Comparison of ENCODE assay signal across 18 cellular contexts in the genomic region with DNA sequence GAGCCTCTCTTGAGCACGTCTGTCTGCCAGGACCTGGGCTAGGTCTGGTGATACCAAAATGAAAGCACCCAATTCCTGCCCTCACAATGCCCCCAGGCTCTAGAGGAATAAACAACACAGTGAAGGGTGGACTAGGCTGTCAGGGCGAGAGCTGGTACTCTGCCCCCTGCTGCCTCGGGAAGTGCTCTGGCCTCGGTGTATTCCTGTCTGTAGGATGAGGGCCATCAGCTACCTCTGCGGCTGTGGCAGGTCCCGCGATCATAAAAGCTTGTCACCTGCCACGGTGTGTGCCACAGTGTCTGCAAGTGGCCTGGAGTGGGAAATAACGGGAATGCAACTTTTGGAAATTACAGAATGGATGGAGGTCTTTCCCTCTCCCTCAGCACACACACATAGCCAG.
"Had no signal": no experiment of that assay in that cellular context is flagged by ENCODE, and none has a peak within 500 bp of the region (broad histone marks: within the 10 kb centered on the region; RNA-seq: fewer than 3 reads in every experiment).

No MANE protein-coding gene starts in this region.

- H3K36me3 ChIP-seq: colonic mucosa, left ventricle myocardium inferior, pancreas had no signal

- H3K4me1 ChIP-seq: colonic mucosa, foreskin keratinocyte, pancreas had no signal

- H3K27ac ChIP-seq: colonic mucosa, foreskin keratinocyte, left ventricle myocardium inferior, pancreas, testis, VCaP had no signal

- H3K4me3 ChIP-seq: colonic mucosa, left ventricle myocardium inferior, pancreas, testis had no signal

- FAIRE-seq: astrocyte, endothelial cell of umbilical vein, pancreas had no signal

- ATAC-seq: activated CD8-positive, alpha-beta T cell treated with anti-CD3 and anti-CD28 coated beads, Interleukin-2, amount 10 ng/mL, durations not matched to agents 7 days and 5 days; foreskin keratinocyte; pancreas; stimulated activated naive CD8-positive, alpha-beta T cell treated with anti-CD3 and anti-CD28 coated beads, Interleukin-15, amount 100 ng/mL, for 72 hours had no signal

- H3K9me3 ChIP-seq: colonic mucosa, left ventricle myocardium inferior, pancreas, testis had no signal

- H3K27me3 ChIP-seq: colonic mucosa, pancreas, testis had no signal

- DNase-seq: activated CD4-positive, alpha-beta T cell treated with anti-CD3 and anti-CD28 coated beads for 4 hours; activated CD8-positive, alpha-beta T cell treated with anti-CD3 and anti-CD28 coated beads, Interleukin-2, amount 10 ng/mL, durations not matched to agents 7 days and 5 days; activated naive CD4-positive, alpha-beta T cell treated with anti-CD3 and anti-CD28 coated beads for 36 hours; caudate nucleus; colonic mucosa; foreskin keratinocyte; head of caudate nucleus; islet precursor cell; left ventricle myocardium inferior; mesenchymal stem cell; pancreas; stimulated activated CD4-positive, alpha-beta T cell treated with anti-CD3 and anti-CD28 coated beads, Interleukin-4, amount 100 ng/mL, for 1 hour; stimulated activated CD8-positive, alpha-beta memory T cell treated with anti-CD3 and anti-CD28 coated beads, Interleukin-4, amount 100 ng/mL, for 48 hours; stimulated activated naive CD8-positive, alpha-beta T cell treated with anti-CD3 and anti-CD28 coated beads, Interleukin-15, amount 100 ng/mL, for 72 hours; testis had no signal
